18 cellular contexts compared by ENCODE assay signal in the genomic region with DNA sequence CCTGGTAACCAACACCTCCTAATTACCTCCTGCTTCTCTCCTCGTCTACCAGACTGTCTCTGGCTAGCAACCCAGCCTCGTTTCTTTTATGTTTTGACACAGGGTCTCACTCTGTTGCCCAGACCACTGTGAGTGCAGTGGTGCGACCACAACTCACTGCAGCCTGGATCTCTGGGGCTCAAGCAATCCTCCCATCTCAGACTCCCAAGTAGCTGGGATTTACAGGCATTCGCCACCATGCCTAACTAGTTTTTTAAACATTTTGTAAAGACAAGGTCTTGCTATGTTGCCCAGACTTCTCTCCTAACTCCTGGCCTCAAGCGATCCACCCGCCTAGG. TPM values are rescaled to one million over a fixed set of nuclear protein-coding genes. Genes with fewer than 3 reads are reported as not detected.
DNase-seq lines count a peak whose midpoint lies in the region; ATAC-seq and TF ChIP-seq lines count a peak whose summit lies in the region.
"Had no signal": no experiment of that assay in that cellular context is flagged by ENCODE, and none has a peak within 500 bp of the region (broad histone marks: within the 10 kb centered on the region; RNA-seq: fewer than 3 reads in every experiment).

No MANE protein-coding gene starts in this region.

- H3K4me1 Mint-ChIP-seq in Calu3 (ENCODE audit: low read depth, unreplicated experiment): peaks cover 45% of the 10 kb centered on the region

- no peaks in the 10 kb centered on the region for H3K36me3 ChIP-seq in breast epithelium
- peaks cover 6% of the 10 kb centered on the region for H3K36me3 ChIP-seq in muscle layer of colon (ENCODE audit: insufficient read depth, low read length)
- H3K36me3 ChIP-seq in stomach: no peaks in the 10 kb centered on the region
- no peaks in the 10 kb centered on the region for H3K36me3 ChIP-seq in testis (ENCODE audit: low read depth, missing control alignments)
- H3K36me3 ChIP-seq: ovary had no signal

- no TSS peak for BruUV-seq in Calu3 (replicated peaks; lab: Mats Ljungman, UMichigan)

- CTCF ChIA-PET in Calu3 (lab: Charles Lee): interaction anchor here (0.7 kb wide), 1 partner anchor 17 kb away, joined by 4 read pairs; no protein-coding TSS in a partner anchor

- H3K4me1 ChIP-seq in breast epithelium: peaks cover 4 to 16% of the 10 kb centered on the region in 2 donors
- H3K4me1 ChIP-seq in muscle layer of colon (ENCODE audit: insufficient read depth, low read length): peaks cover 31% of the 10 kb centered on the region
- peaks cover 17 to 78% (median 55%) of the 10 kb centered on the region in 4 donors for H3K4me1 ChIP-seq in stomach
- peaks cover 19% of the 10 kb centered on the region for H3K4me1 ChIP-seq in testis

- TF ChIP-seq POLR2A in breast epithelium (IDR thresholded peaks at IDR 0.05) (no peak), stomach (IDR thresholded peaks at IDR 0.05) (no peak), testis (IDR thresholded peaks at IDR 0.05) (no peak)

- WGBS in stomach, 5 donors: 53 to 70% (median 69%) methylated on average over 6 of the region's 6 CpGs
- WGBS in testis, 2 donors: 70 to 81% methylated on average over 6 of the region's 6 CpGs

- DNase-seq in Calu3 (no peak), breast epithelium (ENCODE audit: low spot score in 2 of 2) (no peak), stomach (no peak), testis (no peak), COR-L47 (lab: John Stamatoyannopoulos, UW) (no peak), posterior vena cava (ENCODE audit: low spot score) (no peak)
- DNase-seq: activated B cell treated with CpG ODN at 0.5 μM for 24 hours; adrenal gland; NCI-H2081; SHP77 treated with DMSO at 0.1 percent for 48 hours; stimulated activated naive B cell treated with anti-CD40 and anti-IgM and Interleukin-4, amounts not matched to agents 10 μg/mL and 1 μg/mL and 100 μg/mL, for 72 hours; T-helper 17 cell had no signal

- H3K4me3 ChIP-seq in breast epithelium (no peak overlapping the region), muscle layer of colon (ENCODE audit: low read depth in 1 of 2, low read length in 2 of 2) (no peak overlapping the region), stomach (no peak overlapping the region), testis (no peak overlapping the region)
- H3K4me3 ChIP-seq: adrenal gland, HAP-1, ovary had no signal

- H3K4me3 Mint-ChIP-seq in Calu3 (ENCODE audit: low read depth, unreplicated experiment): no peak overlapping the region
- H3K4me3 Mint-ChIP-seq: activated B cell treated with CpG ODN at 0.5 μM for 24 hours; activated T-helper 17 cell treated with anti-CD3 and anti-CD28 coated beads, Interleukin-2, amount 50 U/mL, for 72 hours; IgD-negative memory B cell; stimulated activated naive B cell treated with anti-CD40 and anti-IgM and Interleukin-4, amounts not matched to agents 10 μg/mL and 1 μg/mL and 100 μg/mL, for 72 hours; T-helper 17 cell had no signal

- peak overlapping the region; percentile 28 for H3K27ac Mint-ChIP-seq in Calu3 (ENCODE audit: unreplicated experiment)
- H3K27ac Mint-ChIP-seq: activated B cell treated with CpG ODN at 0.5 μM for 24 hours; activated T-helper 17 cell treated with anti-CD3 and anti-CD28 coated beads, Interleukin-2, amount 50 U/mL, for 72 hours; IgD-negative memory B cell; stimulated activated naive B cell treated with anti-CD40 and anti-IgM and Interleukin-4, amounts not matched to agents 10 μg/mL and 1 μg/mL and 100 μg/mL, for 72 hours; T-helper 17 cell had no signal

- H3K9ac ChIP-seq in muscle layer of colon (ENCODE audit: low read length): no peak overlapping the region

- TF ChIP-seq CTCF in Calu3 (IDR thresholded peaks at IDR 0.05; ENCODE audit: unreplicated experiment) (no peak), breast epithelium (IDR thresholded peaks at IDR 0.05) (no peak), stomach (IDR thresholded peaks at IDR 0.05) (no peak), testis (IDR thresholded peaks at IDR 0.05) (no peak)

- H3K9me3 ChIP-seq in breast epithelium: no peaks in the 10 kb centered on the region
- H3K9me3 ChIP-seq in muscle layer of colon (ENCODE audit: low read length): no peaks in the 10 kb centered on the region
- H3K9me3 ChIP-seq in stomach: no peaks in the 10 kb centered on the region
- H3K9me3 ChIP-seq in testis: no peaks in the 10 kb centered on the region
- H3K9me3 ChIP-seq: adrenal gland, HAP-1, ovary had no signal

- H3K9me3 Mint-ChIP-seq in Calu3 (ENCODE audit: low read depth, unreplicated experiment): peaks cover 2% of the 10 kb centered on the region
- H3K9me3 Mint-ChIP-seq: activated B cell treated with CpG ODN at 0.5 μM for 24 hours; activated T-helper 17 cell treated with anti-CD3 and anti-CD28 coated beads, Interleukin-2, amount 50 U/mL, for 72 hours; IgD-negative memory B cell; stimulated activated naive B cell treated with anti-CD40 and anti-IgM and Interleukin-4, amounts not matched to agents 10 μg/mL and 1 μg/mL and 100 μg/mL, for 72 hours had no signal

- intact Hi-C loops in Calu3 (cut with micrococcal nuclease; ENCODE audit: unreplicated experiment): no loop called here
- intact Hi-C loops in breast epithelium (cut with DNase I; ENCODE audit: low total_unique reads): no loop called here
- intact Hi-C loops in stomach (cut with DNase I; ENCODE audit: low total_unique reads): no loop called here
- intact Hi-C loops in testis (cut with DNase I; ENCODE audit: low total_unique reads): no loop called here
- intact Hi-C loops in posterior vena cava (cut with DNase I): no loop called here

- peaks cover 78% of the 10 kb centered on the region for H3K36me3 Mint-ChIP-seq in Calu3 (ENCODE audit: insufficient read depth, unreplicated experiment)
- H3K36me3 Mint-ChIP-seq: IgD-negative memory B cell; stimulated activated naive B cell treated with anti-CD40 and anti-IgM and Interleukin-4, amounts not matched to agents 10 μg/mL and 1 μg/mL and 100 μg/mL, for 72 hours had no signal

- H3K27me3 Mint-ChIP-seq in Calu3 (ENCODE audit: unreplicated experiment): no peaks in the 10 kb centered on the region

- H3K27ac ChIP-seq in breast epithelium (peak overlapping the region; percentile 78 to 80), muscle layer of colon (ENCODE audit: low read depth, low read length) (peak overlapping the region; percentile 7), stomach (peak overlapping the region in 4 of 5 donors; percentile 6 to 100 (median 58)), testis (peak overlapping the region in 1 of 2 donors; percentile 54)

- ATAC-seq in HG03432 (IDR thresholded peaks at IDR 0.05; ENCODE audit: unreplicated experiment): no peak
- ATAC-seq: activated T-helper 17 cell treated with anti-CD3 and anti-CD28 coated beads, Interleukin-2, amount 50 U/mL, for 72 hours; stimulated activated naive B cell treated with anti-CD40 and anti-IgM and Interleukin-4, amounts not matched to agents 10 μg/mL and 1 μg/mL and 100 μg/mL, for 72 hours; T-helper 17 cell had no signal

- H3K27me3 ChIP-seq in breast epithelium: no peaks in the 10 kb centered on the region
- H3K27me3 ChIP-seq in muscle layer of colon (ENCODE audit: control insufficient read depth in 1 of 2, insufficient read depth in 2 of 2, low read length in 2 of 2): no peaks in the 10 kb centered on the region
- H3K27me3 ChIP-seq in stomach: peaks cover 0 to 3% (median 0%) of the 10 kb centered on the region in 3 donors
- H3K27me3 ChIP-seq in testis: no peaks in the 10 kb centered on the region
- H3K27me3 ChIP-seq: adrenal gland, ovary had no signal

- no peak for TF ChIP-seq EP300 in stomach (IDR thresholded peaks at IDR 0.05)

RNA-seq across cellular contexts. Expression of gene TNRC18, which starts 10.2 kb away (rescaled TPM):
- total RNA-seq in Calu3 (2022) (213 and 218 TPM in 2 replicates), breast epithelium (10 to 100 TPM; 32.2 to 72.4 (median 36.9) TPM), stomach (100 to 1,000 TPM in 3 of 5 donors, 10 to 100 TPM in 2; 72.5 to 463 (median 108) TPM), testis (100 to 1,000 TPM; 117 to 128 TPM), posterior vena cava (100 to 1,000 TPM in 1 of 2 donors, 10 to 100 TPM in 1; 93.0 to 103 TPM)
- polyA plus RNA-seq in stomach (10 to 100 TPM in 2 of 3 donors, 1 to 10 TPM in 1; 8.5 to 29.4 (median 11.2) TPM), testis (ENCODE audit: insufficient read depth, low read depth, low replicate concordance) (56.2 TPM)
